Comparison of ENCODE assay signal across 18 cellular contexts in the genomic region with DNA sequence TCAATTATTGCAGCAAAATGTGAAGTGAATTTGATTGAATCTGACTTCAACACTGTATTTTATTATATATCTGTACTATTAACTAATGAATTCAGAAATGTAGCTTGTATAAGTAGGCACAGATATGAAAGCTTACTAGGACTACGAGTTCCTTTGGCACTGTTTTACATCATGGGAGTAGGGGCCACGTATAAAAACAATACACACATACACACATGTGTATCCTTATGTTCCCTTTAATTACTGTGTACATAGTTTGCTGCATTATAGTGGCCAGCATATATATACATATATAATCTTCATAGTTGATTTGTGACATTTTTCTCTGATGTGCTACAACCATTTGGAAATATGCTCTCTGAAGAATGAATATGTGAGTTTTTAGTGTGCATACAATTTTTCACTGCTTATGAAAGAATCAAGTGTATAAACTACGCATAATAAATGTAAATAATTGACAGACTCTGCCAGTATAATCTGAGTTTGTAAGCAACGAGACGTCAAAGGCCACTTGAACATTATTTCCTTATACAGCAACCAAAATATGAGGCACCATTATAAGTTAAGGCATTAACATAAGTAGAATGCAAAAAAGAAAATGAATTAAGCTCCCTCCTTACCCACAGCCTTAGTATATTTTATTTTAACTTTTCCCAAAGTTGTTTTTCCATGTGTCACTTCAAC.
DNase-seq lines count a peak whose midpoint lies in the region; ATAC-seq and TF ChIP-seq lines count a peak whose summit lies in the region.
"Had no signal": no experiment of that assay in that cellular context is flagged by ENCODE, and none has a peak within 500 bp of the region (broad histone marks: within the 10 kb centered on the region; RNA-seq: fewer than 3 reads in every experiment).

No MANE protein-coding gene starts in this region.

- H3K36me3 ChIP-seq in ACC112 (ENCODE audit: insufficient read depth, low read length) (no peaks in the 10 kb centered on the region), Peyer's patch (no peaks in the 10 kb centered on the region), transverse colon (no peaks in the 10 kb centered on the region)
- H3K36me3 ChIP-seq: BLaER1 had no signal

- TF ChIP-seq EP300 in transverse colon (IDR thresholded peaks at IDR 0.05; ENCODE audit: low read depth) = no peak

- H2AFZ ChIP-seq in ACC112 (ENCODE audit: low read length, unreplicated experiment) = peak overlapping the region; percentile 30

- H3K27me3 ChIP-seq in ACC112 (ENCODE audit: insufficient read depth, low read length) = no peaks in the 10 kb centered on the region
- no peaks in the 10 kb centered on the region for H3K27me3 ChIP-seq in Peyer's patch
- H3K27me3 ChIP-seq in transverse colon = no peaks in the 10 kb centered on the region
- H3K27me3 ChIP-seq: BLaER1 had no signal

- WGBS in transverse colon (ENCODE audit: low coverage in 1 of 2), 2 donors = 41 to 46% methylated on average over 4 to 5 of the region's 5 CpGs

- TF ChIP-seq CTCF in Peyer's patch (IDR thresholded peaks at IDR 0.05) (no peak), transverse colon (IDR thresholded peaks at IDR 0.05) (no peak)

- intact Hi-C loops in left colon (cut with DNase I, micrococcal nuclease) = no loop called here
- intact Hi-C loops in transverse colon (cut with DNase I; ENCODE audit: low total_unique reads) = no loop called here

- H3K9me3 ChIP-seq in Peyer's patch (no peaks in the 10 kb centered on the region), transverse colon (peaks cover 0 to 5% of the 10 kb centered on the region in 2 donors)
- H3K9me3 ChIP-seq: A549 had no signal

- TF ChIP-seq POLR2A in Peyer's patch (IDR thresholded peaks at IDR 0.05) = no peak
- TF ChIP-seq POLR2A in transverse colon (IDR thresholded peaks at IDR 0.05) = no peak

- no peaks in the 10 kb centered on the region for H3K79me2 ChIP-seq in ACC112 (ENCODE audit: control insufficient read depth, insufficient read depth, low read length, unreplicated experiment)

- in situ Hi-C loops in transverse colon (cut with MboI; ENCODE audit: low pct_ligation_motif_present in 1 of 4, low pct_unique_long_range_greater_than_20kb in 1 of 4, low sequenced_read_pairs in 3 of 4) = no loop called here

- H3K4me3 ChIP-seq in ACC112 (ENCODE audit: low read depth, low read length) = no peak overlapping the region
- H3K4me3 ChIP-seq in Peyer's patch = no peak overlapping the region
- no peak overlapping the region for H3K4me3 ChIP-seq in transverse colon
- H3K4me3 ChIP-seq: A549, BLaER1 had no signal

- no peak for DNase-seq in Peyer's patch
- no peak for DNase-seq in left colon
- DNase-seq in transverse colon = no peak
- DNase-seq in hypothalamus (lab: John Stamatoyannopoulos, UW) = no peak
- DNase-seq in NCI-H2081 (lab: John Stamatoyannopoulos, UW) = no peak
- DNase-seq: CD4-positive, alpha-beta memory T cell; DMS79 treated with DMSO at 0.1 percent for 48 hours; GF-D8; GOT3; H7; HFFc6 had no signal

- H3K4me1 ChIP-seq in ACC112 (ENCODE audit: control insufficient read depth, insufficient read depth, low read length, unreplicated experiment) (peaks cover 11% of the 10 kb centered on the region), Peyer's patch (peaks cover 0 to 18% (median 0%) of the 10 kb centered on the region in 4 donors), transverse colon (peaks cover 0 to 17% (median 10%) of the 10 kb centered on the region in 4 donors)
- H3K4me1 ChIP-seq: A549, BLaER1 had no signal

- H3K27ac ChIP-seq in ACC112 (ENCODE audit: low read depth, low read length) (no peak overlapping the region), Peyer's patch (peak overlapping the region in 3 of 4 donors; percentile 41 to 68 (median 62)), transverse colon (peak overlapping the region; percentile 56 to 74 (median 72))
- H3K27ac ChIP-seq: 22Rv1, A549, BLaER1 had no signal

- ATAC-seq in left colon (peak; percentile 92), HG03469 (IDR thresholded peaks at IDR 0.05; ENCODE audit: unreplicated experiment) (no peak)
- ATAC-seq: A549, HCT116, HepG2 had no signal
